In genomic region chr4:123862812-123863211, GRCh38 we compare ENCODE assay signal across 20 cellular contexts.
DNase-seq lines count a peak whose midpoint lies in the region; ATAC-seq, FAIRE-seq and TF ChIP-seq lines count a peak whose summit lies in the region.
"Had no signal": no experiment of that assay in that cellular context is flagged by ENCODE, and none has a peak within 500 bp of the region (broad histone marks: within the 10 kb centered on the region; RNA-seq: fewer than 3 reads in every experiment).

No MANE protein-coding gene starts in this region.

- peaks cover 5% of the 10 kb centered on the region for H3K4me1 ChIP-seq in keratinocyte (ENCODE audit: control insufficient read depth, extremely low read depth, insufficient read depth, low read length)
- H3K4me1 ChIP-seq in smooth muscle cell (ENCODE audit: low read depth): peaks cover 6% of the 10 kb centered on the region
- H3K4me1 ChIP-seq: HAP-1 had no signal

- H2AFZ ChIP-seq in keratinocyte (ENCODE audit: control insufficient read depth, low read length) (peak overlapping the region; percentile 52), smooth muscle cell (ENCODE audit: low read depth) (peak overlapping the region; percentile 38)

- WGBS in smooth muscle cell (ENCODE audit: low lambda C conversion rate): 94% methylated on average over 4 of the region's 4 CpGs

- dilution Hi-C loops in keratinocyte (cut with MboI; ENCODE audit: extremely low pct_ligation_motif_present, low sequenced_read_pairs): no loop called here

- H3K9me1 ChIP-seq in keratinocyte (ENCODE audit: control insufficient read depth, extremely low read depth, insufficient read depth, low read length): no peaks in the 10 kb centered on the region

- DNase-seq in bronchial epithelial cell (ENCODE audit: low read depth): peak; percentile 74
- DNase-seq in epithelial cell of esophagus (ENCODE audit: low read depth): peak; percentile 65
- no peak for DNase-seq in keratinocyte (ENCODE audit: low read depth, low spot score)
- no peak for DNase-seq in smooth muscle cell (lab: John Stamatoyannopoulos, UW; ENCODE audit: unreplicated experiment)
- DNase-seq in NCI-H524 (lab: John Stamatoyannopoulos, UW): no peak
- DNase-seq in T-helper 1 cell: no peak
- DNase-seq: C1 segment of cervical spinal cord; Calu3; CD4-positive, alpha-beta memory T cell; COR-L47; DMS53; DMS79 treated with DMSO at 0.1 percent for 48 hours; GF-D8; HFFc6 had no signal

- no peaks in the 10 kb centered on the region for H3K27me3 ChIP-seq in bronchial epithelial cell (ENCODE audit: control insufficient read depth, insufficient read depth, low read length)
- H3K27me3 ChIP-seq in keratinocyte (ENCODE audit: control insufficient read depth, extremely low read depth, insufficient read depth, low read length): no peaks in the 10 kb centered on the region
- no peaks in the 10 kb centered on the region for H3K27me3 ChIP-seq in smooth muscle cell (ENCODE audit: low read depth)

- H3K4me2 ChIP-seq in keratinocyte (ENCODE audit: control insufficient read depth, extremely low read depth, insufficient read depth, low read depth, low read length) (no peak overlapping the region), smooth muscle cell (no peak overlapping the region)
- H3K4me2 ChIP-seq: GM23338 had no signal

- no peaks in the 10 kb centered on the region for H3F3A ChIP-seq in smooth muscle cell (ENCODE audit: low read depth)

- no peak overlapping the region for H3K27ac ChIP-seq in keratinocyte (ENCODE audit: control insufficient read depth, insufficient read depth, low read length)
- H3K27ac ChIP-seq in smooth muscle cell (ENCODE audit: low read depth): no peak overlapping the region

- no peaks in the 10 kb centered on the region for H3K9me3 ChIP-seq in keratinocyte (ENCODE audit: control insufficient read depth, low read depth, low read length)
- H3K9me3 ChIP-seq in smooth muscle cell (replicated peaks; ENCODE audit: low read depth): no peaks in the 10 kb centered on the region
- H3K9me3 ChIP-seq: HAP-1 had no signal

- H3K79me2 ChIP-seq in keratinocyte (ENCODE audit: control insufficient read depth, insufficient read depth, low read length) (no peaks in the 10 kb centered on the region), smooth muscle cell (ENCODE audit: low read depth) (no peaks in the 10 kb centered on the region)

- no peaks in the 10 kb centered on the region for H4K20me1 ChIP-seq in keratinocyte (ENCODE audit: control insufficient read depth, extremely low read depth, insufficient read depth, low read length)
- no peaks in the 10 kb centered on the region for H4K20me1 ChIP-seq in smooth muscle cell (ENCODE audit: low read depth)

- H3K36me3 ChIP-seq in bronchial epithelial cell (ENCODE audit: control insufficient read depth, insufficient read depth, low read length): no peaks in the 10 kb centered on the region
- H3K36me3 ChIP-seq in keratinocyte (ENCODE audit: control insufficient read depth in 2 of 2, extremely low read depth in 1 of 2, insufficient read depth in 2 of 2, low read length in 2 of 2): no peaks in the 10 kb centered on the region
- no peaks in the 10 kb centered on the region for H3K36me3 ChIP-seq in smooth muscle cell (ENCODE audit: low read depth)
- H3K36me3 ChIP-seq: HAP-1 had no signal

- no peak for ATAC-seq in HG02642 (IDR thresholded peaks at IDR 0.05; ENCODE audit: poor library complexity, unreplicated experiment)
- ATAC-seq: GM23338 had no signal

- TF ChIP-seq CTCF in bronchial epithelial cell (IDR thresholded peaks at IDR 0.05; ENCODE audit: insufficient read depth, low read length, severe bottlenecking): no peak
- TF ChIP-seq CTCF in epithelial cell of esophagus (IDR thresholded peaks at IDR 0.05; ENCODE audit: insufficient read depth, low read depth, low read length, missing control alignments): no peak
- TF ChIP-seq CTCF in keratinocyte (optimal IDR thresholded peaks at IDR 0.05 in 1 of 3, IDR thresholded peaks at IDR 0.05 in 1 of 3, conservative IDR thresholded peaks at IDR 0.05 in 1 of 3; ENCODE audit: extremely low read depth in 1 of 3, insufficient read depth in 2 of 3, low read length in 3 of 3): no peak
- TF ChIP-seq CTCF in smooth muscle cell (IDR thresholded peaks at IDR 0.05; ENCODE audit: borderline replicate concordance, insufficient read depth, poor library complexity, severe bottlenecking): no peak

- H3K4me3 ChIP-seq in bronchial epithelial cell (ENCODE audit: low read depth, low read length) (no peak overlapping the region), epithelial cell of esophagus (ENCODE audit: low read length) (no peak overlapping the region), keratinocyte (ENCODE audit: control insufficient read depth in 2 of 3, extremely low read depth in 1 of 3, insufficient read depth in 2 of 3, low read depth in 1 of 3, low read length in 3 of 3) (no peak overlapping the region), smooth muscle cell (no peak overlapping the region)
- H3K4me3 ChIP-seq: GM23338, HAP-1 had no signal

- no peak overlapping the region for H3K9ac ChIP-seq in keratinocyte (ENCODE audit: control insufficient read depth, extremely low read depth, insufficient read depth, low read length)
- H3K9ac ChIP-seq in smooth muscle cell (ENCODE audit: low read depth): no peak overlapping the region

- FAIRE-seq in bronchial epithelial cell (lab: Jason Lieb, UNC) (no peak), keratinocyte (lab: Jason Lieb, UNC) (peak; percentile 71)
- FAIRE-seq: GM12891, GM18507, H54 had no signal

Comparison
In these comparisons a context has a peak if more than half of its experiments do, and no peak if none do; other contexts are left out.
1. DNase-seq: peak in bronchial epithelial cell (single experiment) and epithelial cell of esophagus (single experiment); none in keratinocyte (single experiment), smooth muscle cell (single experiment), NCI-H524 (0 of 2) and T-helper 1 cell (0 of 5).